Comparison of ENCODE assay signal across 2 cellular contexts in genomic region chr4:165563851-165564250, GRCh38.
A peak's percentile ranks its signal among the peaks of the same experiment; 100 is the strongest.
TF ChIP-seq lines count a peak whose summit lies in the region.

No MANE protein-coding gene starts in this region.

TF ChIP-seq in HCT116, 20 proteins besides CTCF, POLR2A, EP300 and RAD21:
- TF ChIP-seq YY1 (IDR thresholded peaks at IDR 0.05; ENCODE audit: extremely low read depth, insufficient replicate concordance, low read depth, low read length) (no peak), CEBPB (IDR thresholded peaks at IDR 0.05; ENCODE audit: low read depth) (no peak), FOSL1 (IDR thresholded peaks at IDR 0.05; ENCODE audit: low read depth) (peak; percentile 45; the same call in 1 of the 2 replicates), SP1 (IDR thresholded peaks at IDR 0.05; ENCODE audit: low read depth) (peak; percentile 16; the same call in 1 of the 2 replicates)

TF ChIP-seq in endothelial cell of umbilical vein, 7 proteins besides CTCF, POLR2A, EP300 and RAD21 (continued from another document):
- peak; percentile 26 for TF ChIP-seq FOS (IDR thresholded peaks at IDR 0.05; ENCODE audit: borderline replicate concordance, insufficient read depth, low read length)
